ENCODE assay signal across 29 cellular contexts in genomic region chr3:61884794-61885193, GRCh38.
"Had no signal": no experiment of that assay in that cellular context is flagged by ENCODE, and none has a peak within 500 bp of the region (broad histone marks: within the 10 kb centered on the region; RNA-seq: fewer than 3 reads in every experiment).

No MANE protein-coding gene starts in this region.

- H3K27ac ChIP-seq: KMS-11, PC-9, RWPE1, SJCRH30, SK-N-MC had no signal

- H3K9ac ChIP-seq: KMS-11 had no signal

- H3K27me3 ChIP-seq: SJCRH30 had no signal

- DNase-seq: Karpas-422, MM.1S, MV-4-11, NCI-H1092, NCI-H1105, NCI-H1417 treated with DMSO at 0.1 percent for 48 hours, NCI-H1436 treated with DMSO at 0.1 percent for 48 hours, NCI-H1694 treated with DMSO at 0.1 percent for 48 hours, NCI-H187 treated with DMSO at 0.1 percent for 48 hours, NCI-H2029, NCI-H2081, NCI-H2171 treated with DMSO at 0.1 percent for 48 hours, NCI-H2227 treated with DMSO at 0.1 percent for 48 hours, NCI-H345, NCI-H446, NCI-H510A treated with DMSO at 0.1 percent for 48 hours, NCI-H524 treated with DMSO at 0.1 percent for 48 hours, NCI-H526 treated with DMSO at 0.1 percent for 48 hours, NCI-H774, PC-9, SHP77, SIG-M5, SJCRH30 had no signal

- ATAC-seq: Panc1, Right ventricle myocardium inferior, SK-N-SH treated with all-trans-retinoic acid at 6 μM for 48 hours had no signal

- H3K9me3 ChIP-seq: SJCRH30 had no signal

- H3K4me3 ChIP-seq: PC-9, SJCRH30, SK-N-MC had no signal

- H3K36me3 ChIP-seq: SJCRH30 had no signal
